In genomic region chr6:84227434-84228197, GRCh38 we compare ENCODE assay signal across 8 cellular contexts. TPM values are rescaled to one million over a fixed set of nuclear protein-coding genes. Genes with fewer than 3 reads are reported as not detected.
A peak's percentile ranks its signal among the peaks of the same experiment; 100 is the strongest.
DNase-seq lines count a peak whose midpoint lies in the region; ATAC-seq and TF ChIP-seq lines count a peak whose summit lies in the region.

A gene with protein sequence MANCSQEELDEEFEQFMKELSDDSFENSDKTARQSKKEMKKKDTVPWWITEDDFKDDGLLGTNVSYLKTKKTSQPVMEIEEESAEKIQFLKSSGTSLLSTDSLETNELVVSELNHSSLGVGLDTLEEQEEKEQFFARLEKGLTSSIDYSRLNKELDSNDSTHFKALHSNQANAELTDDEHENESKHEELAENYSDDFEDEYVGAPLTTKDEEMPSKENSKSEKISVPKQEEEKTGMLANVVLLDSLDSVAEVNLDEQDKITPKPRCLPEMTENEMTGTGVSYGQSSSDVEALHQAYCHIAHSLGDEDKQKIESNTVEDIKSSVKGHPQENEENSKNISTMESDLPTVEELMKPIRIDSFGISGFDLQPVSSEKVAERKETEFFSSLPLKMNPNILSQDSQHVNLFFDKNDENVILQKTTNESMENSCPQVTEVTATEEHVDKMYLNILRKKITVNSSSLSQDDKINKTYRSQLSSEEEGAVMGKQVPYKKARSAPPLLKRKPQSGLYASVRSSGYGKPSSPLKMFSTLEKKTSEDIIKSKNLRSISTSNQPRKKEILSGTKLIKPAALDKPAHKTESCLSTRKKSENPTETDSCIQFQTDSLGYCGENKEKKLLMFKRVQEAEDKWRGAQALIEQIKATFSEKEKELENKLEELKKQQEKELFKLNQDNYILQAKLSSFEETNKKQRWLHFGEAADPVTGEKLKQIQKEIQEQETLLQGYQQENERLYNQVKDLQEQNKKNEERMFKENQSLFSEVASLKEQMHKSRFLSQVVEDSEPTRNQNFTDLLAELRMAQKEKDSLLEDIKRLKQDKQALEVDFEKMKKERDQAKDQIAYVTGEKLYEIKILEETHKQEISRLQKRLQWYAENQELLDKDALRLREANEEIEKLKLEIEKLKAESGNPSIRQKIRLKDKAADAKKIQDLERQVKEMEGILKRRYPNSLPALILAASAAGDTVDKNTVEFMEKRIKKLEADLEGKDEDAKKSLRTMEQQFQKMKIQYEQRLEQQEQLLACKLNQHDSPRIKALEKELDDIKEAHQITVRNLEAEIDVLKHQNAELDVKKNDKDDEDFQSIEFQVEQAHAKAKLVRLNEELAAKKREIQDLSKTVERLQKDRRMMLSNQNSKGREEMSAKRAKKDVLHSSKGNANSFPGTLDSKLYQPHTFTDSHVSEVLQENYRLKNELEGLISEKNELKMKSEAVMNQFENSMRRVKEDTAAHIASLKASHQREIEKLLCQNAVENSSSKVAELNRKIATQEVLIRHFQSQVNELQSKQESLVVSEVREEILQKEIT (N-terminal part only) (minus strand): TSS chr6:84227643. CDS start chr6:84226393, 1,250 bp downstream.

- ATAC-seq in stimulated activated naive CD8-positive, alpha-beta T cell treated with anti-CD3 and anti-CD28 coated beads, Interleukin-15, amount 100 ng/mL, for 72 hours = peak; percentile 97

- peak within 1 kb of the TSS; percentile 83 for H3K9ac ChIP-seq in GM23248

- H3K9me2 ChIP-seq in GM23248 (ENCODE audit: insufficient read depth) = no peaks in the 10 kb centered on the region

- in situ Hi-C loops in GM23248 (cut with MboI) = no loop called here

- H3K27me3 Mint-ChIP-seq in activated T-helper 2 cell treated with anti-CD3 and anti-CD28 coated beads, Interferon-gamma antibody, Interleukin-2, Interleukin-4, amounts not matched to agents 10 μg/mL and 5 μg/mL and 100 μg/mL, durations not matched to agents 14 hours and 24 hours and 36 hours (ENCODE audit: low read depth) = peaks cover 12% of the 10 kb centered on the region
- H3K27me3 Mint-ChIP-seq in nephron progenitor cell (ENCODE audit: low read depth, poor library complexity) = peaks cover 40% of the 10 kb centered on the region
- peaks cover under 1% of the 10 kb centered on the region for H3K27me3 Mint-ChIP-seq in stimulated activated naive CD8-positive, alpha-beta T cell treated with anti-CD3 and anti-CD28 coated beads, Interleukin-15, amount 100 ng/mL, for 72 hours

- peak within 1 kb of the TSS; percentile 88 for H3K4me2 ChIP-seq in GM23248 (ENCODE audit: unreplicated experiment)

- H3K4me3 ChIP-seq in GM23248 = peak within 1 kb of the TSS; percentile 84

- H4K20me1 ChIP-seq in GM23248 (ENCODE audit: insufficient read depth) = no peaks in the 10 kb centered on the region

- H3K36me3 Mint-ChIP-seq in activated T-helper 2 cell treated with anti-CD3 and anti-CD28 coated beads, Interferon-gamma antibody, Interleukin-2, Interleukin-4, amounts not matched to agents 10 μg/mL and 5 μg/mL and 100 μg/mL, durations not matched to agents 14 hours and 24 hours and 36 hours (ENCODE audit: low read depth) = no peaks in the 10 kb centered on the region
- peaks cover 4% of the 10 kb centered on the region for H3K36me3 Mint-ChIP-seq in nephron progenitor cell (ENCODE audit: low read depth)

- no peaks in the 10 kb centered on the region for H3K9me3 ChIP-seq in GM23248 (ENCODE audit: low read depth)

- 0 to 1% methylated on average over 40 of the region's 40 CpGs for WGBS in GM23248 (ENCODE audit: low coverage in 1 of 2, low lambda C conversion rate in 2 of 2, missing lambda C conversion rate in 2 of 2), 2 experiments

- H3K4me3 Mint-ChIP-seq in activated T-helper 2 cell treated with anti-CD3 and anti-CD28 coated beads, Interferon-gamma antibody, Interleukin-2, Interleukin-4, amounts not matched to agents 10 μg/mL and 5 μg/mL and 100 μg/mL, durations not matched to agents 14 hours and 24 hours and 36 hours (ENCODE audit: low read depth) = peak within 1 kb of the TSS; percentile 97
- peak within 1 kb of the TSS; percentile 97 for H3K4me3 Mint-ChIP-seq in nephron progenitor cell
- peak within 1 kb of the TSS; percentile 95 for H3K4me3 Mint-ChIP-seq in stimulated activated naive CD8-positive, alpha-beta T cell treated with anti-CD3 and anti-CD28 coated beads, Interleukin-15, amount 100 ng/mL, for 72 hours

- intact Hi-C loops in activated T-helper 2 cell treated with anti-CD3 and anti-CD28 coated beads, Interferon-gamma antibody, Interleukin-2, Interleukin-4, amounts not matched to agents 10 μg/mL and 5 μg/mL and 100 μg/mL, durations not matched to agents 14 hours and 24 hours and 36 hours (cut with micrococcal nuclease) = loop anchor here (1.0 kb wide), 2 partner anchors 343 to 368 kb away; partner anchors contain the start of gene CYB5R4

- H3F3A ChIP-seq in GM23248 (ENCODE audit: insufficient read depth) = no peaks in the 10 kb centered on the region

- H3K36me3 ChIP-seq in GM23248 (ENCODE audit: low read depth) = no peaks in the 10 kb centered on the region

- H3K9me3 Mint-ChIP-seq in activated T-helper 2 cell treated with anti-CD3 and anti-CD28 coated beads, Interferon-gamma antibody, Interleukin-2, Interleukin-4, amounts not matched to agents 10 μg/mL and 5 μg/mL and 100 μg/mL, durations not matched to agents 14 hours and 24 hours and 36 hours = no peaks in the 10 kb centered on the region
- H3K9me3 Mint-ChIP-seq in nephron progenitor cell = no peaks in the 10 kb centered on the region
- H3K9me3 Mint-ChIP-seq in stimulated activated naive CD8-positive, alpha-beta T cell treated with anti-CD3 and anti-CD28 coated beads, Interleukin-15, amount 100 ng/mL, for 72 hours = no peaks in the 10 kb centered on the region

- DNase-seq in EH (ENCODE audit: low read depth) (peak; percentile 87), GM23248 (peak; percentile 95), Kasumi-1 (lab: John Stamatoyannopoulos, UW) (peak; percentile 88 to 91), RKO (ENCODE audit: low spot score) (peak; percentile 85), fibroblast of the conjunctiva (ENCODE audit: low read depth) (peak; percentile 66), nephron progenitor cell (peak; percentile 89)
- DNase-seq in activated T-helper 2 cell treated with anti-CD3 and anti-CD28 coated beads, Interferon-gamma antibody, Interleukin-2, Interleukin-4, amounts not matched to agents 10 μg/mL and 5 μg/mL and 100 μg/mL, durations not matched to agents 14 hours and 24 hours and 36 hours (ENCODE audit: low spot score) = peak; percentile 85
- DNase-seq in stimulated activated naive CD8-positive, alpha-beta T cell treated with anti-CD3 and anti-CD28 coated beads, Interleukin-15, amount 100 ng/mL, for 72 hours = peak; percentile 76 to 85

- H2AFZ ChIP-seq in GM23248 = peak within 1 kb of the TSS; percentile 92

- H3K4me1 Mint-ChIP-seq in activated T-helper 2 cell treated with anti-CD3 and anti-CD28 coated beads, Interferon-gamma antibody, Interleukin-2, Interleukin-4, amounts not matched to agents 10 μg/mL and 5 μg/mL and 100 μg/mL, durations not matched to agents 14 hours and 24 hours and 36 hours (ENCODE audit: low read depth) = peaks cover 17% of the 10 kb centered on the region
- peaks cover 24% of the 10 kb centered on the region for H3K4me1 Mint-ChIP-seq in nephron progenitor cell
- peaks cover 9% of the 10 kb centered on the region for H3K4me1 Mint-ChIP-seq in stimulated activated naive CD8-positive, alpha-beta T cell treated with anti-CD3 and anti-CD28 coated beads, Interleukin-15, amount 100 ng/mL, for 72 hours

- H3K79me2 ChIP-seq in GM23248 (ENCODE audit: insufficient read depth) = no peaks in the 10 kb centered on the region

- peak; percentile 44 for TF ChIP-seq CTCF in nephron progenitor cell (IDR thresholded peaks at IDR 0.05)

- H3K27ac ChIP-seq in GM23248 = peak within 1 kb of the TSS; percentile 72

- peak within 1 kb of the TSS; percentile 87 for H3K27ac Mint-ChIP-seq in activated T-helper 2 cell treated with anti-CD3 and anti-CD28 coated beads, Interferon-gamma antibody, Interleukin-2, Interleukin-4, amounts not matched to agents 10 μg/mL and 5 μg/mL and 100 μg/mL, durations not matched to agents 14 hours and 24 hours and 36 hours
- H3K27ac Mint-ChIP-seq in nephron progenitor cell = peak within 1 kb of the TSS; percentile 81
- peak within 1 kb of the TSS; percentile 94 to 95 for H3K27ac Mint-ChIP-seq in stimulated activated naive CD8-positive, alpha-beta T cell treated with anti-CD3 and anti-CD28 coated beads, Interleukin-15, amount 100 ng/mL, for 72 hours

- H3K27me3 ChIP-seq in GM23248 (replicated peaks; ENCODE audit: insufficient read depth) = peaks cover 6% of the 10 kb centered on the region; the same call in 1 of the 2 replicates

- H3K4me1 ChIP-seq in GM23248 (ENCODE audit: insufficient read depth) = peaks cover 13% of the 10 kb centered on the region

RNA-seq across cellular contexts. Expression of the gene that starts here (rescaled TPM):
- total RNA-seq in GM23248 (2014; rRNA removed; shearing (Covaris generic)) = 2.4 and 3.0 TPM in 2 replicates
- 2.9 and 3.3 TPM in 2 replicates for polyA plus RNA-seq in GM23248 (2016; fragmentation: Nextera tagmentation; extraction: Ambion mirVana)
- 3.3 and 4.2 TPM in 2 replicates for total RNA-seq in activated T-helper 2 cell treated with anti-CD3 and anti-CD28 coated beads, Interferon-gamma antibody, Interleukin-2, Interleukin-4, amounts not matched to agents 10 μg/mL and 5 μg/mL and 100 μg/mL, durations not matched to agents 14 hours and 24 hours and 36 hours

Comparison
In these comparisons a context has a peak if more than half of its experiments do, and no peak if none do; other contexts are left out.
1. Peak in every context shown above with its lines: DNase-seq, ATAC-seq, H3K4me3 ChIP-seq and H3K27ac ChIP-seq.